ENCODE assay signal across 13 cellular contexts in genomic region chr4:159296061-159296460, GRCh38.
DNase-seq lines count a peak whose midpoint lies in the region; ATAC-seq and TF ChIP-seq lines count a peak whose summit lies in the region.
"Had no signal": no experiment of that assay in that cellular context is flagged by ENCODE, and none has a peak within 500 bp of the region (broad histone marks: within the 10 kb centered on the region; RNA-seq: fewer than 3 reads in every experiment).

No MANE protein-coding gene starts in this region.

- no peaks in the 10 kb centered on the region for H3K27me3 Mint-ChIP-seq in activated T-helper 17 cell treated with anti-CD3 and anti-CD28 coated beads, Interleukin-2, amount 50 U/mL, for 72 hours
- H3K27me3 Mint-ChIP-seq: activated naive CD8-positive, alpha-beta T cell had no signal

- no peak overlapping the region for H3K27ac Mint-ChIP-seq in activated T-helper 17 cell treated with anti-CD3 and anti-CD28 coated beads, Interleukin-2, amount 50 U/mL, for 72 hours
- H3K27ac Mint-ChIP-seq: activated naive CD8-positive, alpha-beta T cell had no signal

- peaks cover 10% of the 10 kb centered on the region for H3K4me1 Mint-ChIP-seq in activated T-helper 17 cell treated with anti-CD3 and anti-CD28 coated beads, Interleukin-2, amount 50 U/mL, for 72 hours

- peak; percentile 33 for DNase-seq in HCEC 1CT
- DNase-seq in fibroblast of mammary gland (ENCODE audit: low read depth), result peak; percentile 69
- DNase-seq in activated T-cell treated with anti-CD3 and anti-CD28 coated beads, Interleukin-2, amount 50 U/mL, for 1 hour, result no peak
- DNase-seq in RPMI8226, result no peak
- DNase-seq: activated CD8-positive, alpha-beta memory T cell treated with anti-CD3 and anti-CD28 coated beads, Interleukin-2, amount 50 U/mL, for 4 hours; NCI-H1105; NCI-H226; stimulated activated CD4-positive, alpha-beta T cell treated with anti-CD3 and anti-CD28 coated beads, Interleukin-12 subunit alpha, Interleukin-12 subunit beta, amount 100 ng/mL, for 4 hours had no signal

- no peaks in the 10 kb centered on the region for H3K9me3 Mint-ChIP-seq in activated T-helper 17 cell treated with anti-CD3 and anti-CD28 coated beads, Interleukin-2, amount 50 U/mL, for 72 hours

- H3K36me3 Mint-ChIP-seq in activated T-helper 17 cell treated with anti-CD3 and anti-CD28 coated beads, Interleukin-2, amount 50 U/mL, for 72 hours (ENCODE audit: low read depth), result no peaks in the 10 kb centered on the region

- H3K4me3 ChIP-seq in fibroblast of mammary gland (ENCODE audit: control insufficient read depth, low read depth, low read length), result no peak overlapping the region

- peak; percentile 42 for ATAC-seq in activated T-helper 17 cell treated with anti-CD3 and anti-CD28 coated beads, Interleukin-2, amount 50 U/mL, for 72 hours (replicated peaks)
- no peak for ATAC-seq in HG02798 (IDR thresholded peaks at IDR 0.05; ENCODE audit: poor library complexity, unreplicated experiment)
- no peak for ATAC-seq in GM18511 (IDR thresholded peaks at IDR 0.05; ENCODE audit: unreplicated experiment)

- H3K4me3 Mint-ChIP-seq in activated T-helper 17 cell treated with anti-CD3 and anti-CD28 coated beads, Interleukin-2, amount 50 U/mL, for 72 hours, result no peak overlapping the region
- H3K4me3 Mint-ChIP-seq: activated naive CD8-positive, alpha-beta T cell had no signal

- no peak for TF ChIP-seq CTCF in 22Rv1 (IDR thresholded peaks at IDR 0.05)
- TF ChIP-seq CTCF in fibroblast of mammary gland (conservative IDR thresholded peaks at IDR 0.05; ENCODE audit: control insufficient read depth, insufficient read depth, low read depth, low read length), result no peak

- peak overlapping the region; percentile 40 for H3K27ac ChIP-seq in 22Rv1

Comparison
In these comparisons a context has a peak if more than half of its experiments do, and no peak if none do; other contexts are left out.
1. DNase-seq: peak in HCEC 1CT (single experiment) and fibroblast of mammary gland (single experiment); none in activated T-cell treated with anti-CD3 and anti-CD28 coated beads, Interleukin-2, amount 50 U/mL, for 1 hour (single experiment) and RPMI8226 (single experiment).